Comparison of ENCODE assay signal across 21 cellular contexts in genomic region chrX:17266171-17266570, GRCh38.
"Had no signal": no experiment of that assay in that cellular context is flagged by ENCODE, and none has a peak within 500 bp of the region (broad histone marks: within the 10 kb centered on the region; RNA-seq: fewer than 3 reads in every experiment).

No MANE protein-coding gene starts in this region.

- H3K4me1 Mint-ChIP-seq: nephron progenitor cell had no signal

- H3K27me3 Mint-ChIP-seq: stimulated activated naive B cell treated with anti-CD40 and anti-IgM and Interleukin-4, amounts not matched to agents 10 μg/mL and 1 μg/mL and 100 μg/mL, for 72 hours had no signal

- H3K4me1 ChIP-seq: psoas muscle, sigmoid colon, stomach had no signal

- DNase-seq: cerebellar nuclear complex; effector CD4-positive, alpha-beta T cell; foreskin melanocyte; head of caudate nucleus; kidney glomerular epithelial cell; mesendoderm; naive B cell; nephron progenitor cell; psoas muscle; retina; sigmoid colon; stimulated activated CD4-positive, alpha-beta T cell treated with anti-CD3 and anti-CD28 coated beads, Interleukin-2, amount 100 ng/mL, for 24 hours; stimulated activated CD4-positive, alpha-beta T cell treated with anti-CD3 and anti-CD28 coated beads, Interleukin-4, amount 100 ng/mL, for 4 hours; stimulated activated naive B cell treated with anti-CD40 and anti-IgM and Interleukin-4, amounts not matched to agents 10 μg/mL and 1 μg/mL and 100 μg/mL, for 72 hours; stomach; substantia nigra; trophoblast cell had no signal

- H3K4me2 ChIP-seq: hepatocyte had no signal

- ATAC-seq: psoas muscle; stimulated activated naive B cell treated with anti-CD40 and anti-IgM and Interleukin-4, amounts not matched to agents 10 μg/mL and 1 μg/mL and 100 μg/mL, for 72 hours had no signal

- H3K27ac ChIP-seq: coronary artery, hepatocyte, psoas muscle, sigmoid colon, skin epidermis, stomach, thoracic aorta had no signal

- H3K9me3 ChIP-seq: psoas muscle, sigmoid colon, thoracic aorta had no signal

- H3K4me3 Mint-ChIP-seq: naive B cell; nephron progenitor cell; stimulated activated naive B cell treated with anti-CD40 and anti-IgM and Interleukin-4, amounts not matched to agents 10 μg/mL and 1 μg/mL and 100 μg/mL, for 72 hours had no signal

- H3K36me3 ChIP-seq: sigmoid colon, stomach, thoracic aorta had no signal

- H2AFZ ChIP-seq: hepatocyte had no signal

- H3K27me3 ChIP-seq: hepatocyte, sigmoid colon had no signal

- H3K79me2 ChIP-seq: hepatocyte had no signal

- H3K4me3 ChIP-seq: coronary artery, hepatocyte, psoas muscle, sigmoid colon, skin epidermis, stomach, thoracic aorta had no signal
